ENCODE assay signal across 25 cellular contexts in the genomic region with DNA sequence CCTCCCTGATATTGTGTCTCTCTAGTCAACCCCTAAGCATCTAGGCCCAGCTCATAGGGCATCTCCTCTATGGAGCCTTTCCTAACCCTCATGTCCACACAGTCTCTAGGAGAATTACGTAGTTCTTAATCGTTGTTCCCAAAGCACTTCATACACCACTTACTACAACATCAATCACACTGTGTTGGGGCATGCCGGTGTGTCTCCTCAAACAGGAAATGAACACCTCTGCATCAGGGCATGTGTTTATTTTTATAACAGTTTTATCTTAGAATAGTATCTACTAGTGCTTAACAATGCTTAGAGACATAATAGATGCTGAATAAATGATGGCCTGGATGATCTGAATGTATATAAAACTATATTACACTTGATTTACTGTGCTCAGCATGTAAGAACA.
"Had no signal": no experiment of that assay in that cellular context is flagged by ENCODE, and none has a peak within 500 bp of the region (broad histone marks: within the 10 kb centered on the region; RNA-seq: fewer than 3 reads in every experiment).

No MANE protein-coding gene starts in this region.

- H3K9me3 ChIP-seq: heart left ventricle, left lung, lower lobe of right lung, mucosa of descending colon, stomach, tibial artery had no signal

- DNase-seq: activated CD4-positive, alpha-beta memory T cell treated with anti-CD3 and anti-CD28 coated beads, Interleukin-2, amount 10 ng/mL, durations not matched to agents 7 days and 5 days; activated CD4-positive, alpha-beta T cell treated with anti-CD3 and anti-CD28 coated beads, Interleukin-2, amount 10 ng/mL, durations not matched to agents 7 days and 5 days; activated CD4-positive, CD25-positive, alpha-beta regulatory T cell treated with anti-CD3 and anti-CD28 coated beads, Interleukin-2, amount 50 U/mL, for 72 hours; activated CD8-positive, alpha-beta memory T cell treated with anti-CD3 and anti-CD28 coated beads, Interleukin-2, amount 50 U/mL, for 48 hours; activated naive CD8-positive, alpha-beta T cell treated with anti-CD3 and anti-CD28 coated beads, Interleukin-2, amount 50 U/mL, for 24 hours; activated T-cell treated with anti-CD3 and anti-CD28 coated beads, Interleukin-2, amount 50 U/mL, for 4 hours; amygdala; dermis blood vessel endothelial cell; effector CD4-positive, alpha-beta T cell; heart left ventricle; hypothalamus; immature natural killer cell; left lung; lower lobe of right lung; mucosa of descending colon; right cardiac atrium; stimulated activated CD4-positive, alpha-beta T cell treated with anti-CD3 and anti-CD28 coated beads, Interleukin-15, amount 100 ng/mL, for 24 hours; stimulated activated CD4-positive, alpha-beta T cell treated with anti-CD3 and anti-CD28 coated beads, Interleukin-2, amount 100 ng/mL, for 24 hours; stimulated activated naive B cell treated with anti-CD40 and anti-IgM and Interleukin-4, amounts not matched to agents 10 μg/mL and 1 μg/mL and 100 μg/mL, for 72 hours; stomach; tibial artery had no signal

- H3K4me3 Mint-ChIP-seq: activated CD4-positive, alpha-beta memory T cell treated with anti-CD3 and anti-CD28 coated beads, Interleukin-2, amount 10 ng/mL, durations not matched to agents 7 days and 5 days; activated CD4-positive, alpha-beta T cell treated with anti-CD3 and anti-CD28 coated beads, Interleukin-2, amount 10 ng/mL, durations not matched to agents 7 days and 5 days; activated naive CD4-positive, alpha-beta T cell treated with anti-CD3 and anti-CD28 coated beads, Interleukin-2, amount 50 U/mL, for 24 hours; activated naive CD8-positive, alpha-beta T cell treated with anti-CD3 and anti-CD28 coated beads, Interleukin-2, amount 50 U/mL, for 24 hours; activated T-cell treated with anti-CD3 and anti-CD28 coated beads, Interleukin-2, amount 50 U/mL, for 4 hours; central memory CD8-positive, alpha-beta T cell; immature natural killer cell; natural killer cell treated with Interleukin-12 subunit alpha and Interleukin-12 subunit beta and Interleukin-15 and Interleukin-18, amount 100 ng/mL, for 72 hours; stimulated activated naive B cell treated with anti-CD40 and anti-IgM and Interleukin-4, amounts not matched to agents 10 μg/mL and 1 μg/mL and 100 μg/mL, for 72 hours had no signal

- H3K4me1 Mint-ChIP-seq: activated CD4-positive, alpha-beta memory T cell treated with anti-CD3 and anti-CD28 coated beads, Interleukin-2, amount 10 ng/mL, durations not matched to agents 7 days and 5 days; central memory CD8-positive, alpha-beta T cell; immature natural killer cell had no signal

- H3K4me1 ChIP-seq: left lung, lower lobe of right lung, stomach, tibial artery had no signal

- H3K27ac Mint-ChIP-seq: activated CD4-positive, alpha-beta memory T cell treated with anti-CD3 and anti-CD28 coated beads, Interleukin-2, amount 10 ng/mL, durations not matched to agents 7 days and 5 days; activated CD4-positive, alpha-beta T cell treated with anti-CD3 and anti-CD28 coated beads, Interleukin-2, amount 10 ng/mL, durations not matched to agents 7 days and 5 days; activated naive CD4-positive, alpha-beta T cell treated with anti-CD3 and anti-CD28 coated beads, Interleukin-2, amount 50 U/mL, for 24 hours; activated naive CD8-positive, alpha-beta T cell treated with anti-CD3 and anti-CD28 coated beads, Interleukin-2, amount 50 U/mL, for 24 hours; activated T-helper 2 cell treated with anti-CD3 and anti-CD28 coated beads, Interferon-gamma antibody, Interleukin-2, Interleukin-4, amounts not matched to agents 10 μg/mL and 5 μg/mL and 100 μg/mL, durations not matched to agents 14 hours and 24 hours and 36 hours; natural killer cell treated with Interleukin-12 subunit alpha and Interleukin-12 subunit beta and Interleukin-15 and Interleukin-18, amount 100 ng/mL, for 72 hours; stimulated activated naive B cell treated with anti-CD40 and anti-IgM and Interleukin-4, amounts not matched to agents 10 μg/mL and 1 μg/mL and 100 μg/mL, for 72 hours had no signal

- H3K9me3 Mint-ChIP-seq: activated CD4-positive, alpha-beta memory T cell treated with anti-CD3 and anti-CD28 coated beads, Interleukin-2, amount 10 ng/mL, durations not matched to agents 7 days and 5 days; activated naive CD4-positive, alpha-beta T cell treated with anti-CD3 and anti-CD28 coated beads, Interleukin-2, amount 50 U/mL, for 24 hours; activated naive CD8-positive, alpha-beta T cell treated with anti-CD3 and anti-CD28 coated beads, Interleukin-2, amount 50 U/mL, for 24 hours; activated T-cell treated with anti-CD3 and anti-CD28 coated beads, Interleukin-2, amount 50 U/mL, for 4 hours; activated T-helper 2 cell treated with anti-CD3 and anti-CD28 coated beads, Interferon-gamma antibody, Interleukin-2, Interleukin-4, amounts not matched to agents 10 μg/mL and 5 μg/mL and 100 μg/mL, durations not matched to agents 14 hours and 24 hours and 36 hours; central memory CD8-positive, alpha-beta T cell; immature natural killer cell; natural killer cell treated with Interleukin-12 subunit alpha and Interleukin-12 subunit beta and Interleukin-15 and Interleukin-18, amount 100 ng/mL, for 72 hours; stimulated activated naive B cell treated with anti-CD40 and anti-IgM and Interleukin-4, amounts not matched to agents 10 μg/mL and 1 μg/mL and 100 μg/mL, for 72 hours had no signal

- H3K27ac ChIP-seq: heart left ventricle, left lung, lower lobe of right lung, stomach, tibial artery had no signal

- H3K36me3 Mint-ChIP-seq: activated naive CD4-positive, alpha-beta T cell treated with anti-CD3 and anti-CD28 coated beads, Interleukin-2, amount 50 U/mL, for 24 hours; immature natural killer cell; natural killer cell treated with Interleukin-12 subunit alpha and Interleukin-12 subunit beta and Interleukin-15 and Interleukin-18, amount 100 ng/mL, for 72 hours had no signal

- H3K27me3 ChIP-seq: heart left ventricle, left lung, stomach, tibial artery had no signal

- H3K36me3 ChIP-seq: heart left ventricle, left lung, lower lobe of right lung, stomach, tibial artery had no signal

- ATAC-seq: activated naive CD8-positive, alpha-beta T cell treated with anti-CD3 and anti-CD28 coated beads, Interleukin-2, amount 50 U/mL, for 24 hours; activated T-cell treated with anti-CD3 and anti-CD28 coated beads, Interleukin-2, amount 50 U/mL, for 4 hours; heart left ventricle; left lung; lower lobe of right lung; mucosa of descending colon; right cardiac atrium; stimulated activated naive B cell treated with anti-CD40 and anti-IgM and Interleukin-4, amounts not matched to agents 10 μg/mL and 1 μg/mL and 100 μg/mL, for 72 hours had no signal

- H3K4me3 ChIP-seq: heart left ventricle, left lung, lower lobe of right lung, mucosa of descending colon, stomach, tibial artery had no signal
